ENCODE assay signal across 8 cellular contexts in the genomic region with DNA sequence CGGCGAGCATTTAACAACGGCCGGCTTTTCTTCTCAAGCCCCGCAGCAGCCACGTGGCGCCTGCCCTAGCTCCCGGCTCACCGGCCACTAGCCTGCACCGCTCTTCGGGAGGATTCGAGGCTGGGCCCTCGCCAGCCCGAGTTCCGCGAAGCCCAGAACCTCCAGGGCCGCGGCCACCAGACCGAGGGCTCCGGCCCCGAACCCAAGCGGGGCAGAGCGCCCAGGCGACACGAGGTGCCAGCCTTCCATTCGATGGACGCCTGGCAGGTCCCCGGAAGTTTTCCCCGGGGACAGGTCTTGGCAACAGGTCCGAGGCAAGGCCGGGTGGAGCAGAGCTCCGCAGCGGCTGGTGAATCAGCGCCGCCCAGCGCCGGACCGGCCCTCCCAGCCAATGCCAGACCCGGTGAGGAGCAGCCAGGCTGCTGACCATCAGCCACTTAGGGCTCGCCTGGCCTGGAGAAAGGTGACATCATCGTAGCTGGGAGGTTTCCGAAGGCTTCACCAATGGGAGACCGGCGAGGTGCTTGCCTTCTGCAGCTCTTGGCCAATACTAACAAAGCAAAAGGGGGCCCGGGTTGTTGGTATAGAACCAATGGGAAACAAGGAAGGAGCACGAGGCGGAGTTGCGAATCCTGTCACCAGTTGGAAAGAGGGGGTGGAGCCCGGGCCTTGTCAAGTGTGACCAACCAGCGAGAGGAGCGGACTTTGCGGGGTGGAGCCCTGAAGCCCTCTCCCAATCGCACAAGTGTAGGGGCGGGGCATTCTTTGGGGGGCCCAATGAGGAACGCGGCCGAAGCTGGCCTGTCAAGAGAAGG. TPM values are rescaled to one million over a fixed set of nuclear protein-coding genes. Genes with fewer than 3 reads are reported as not detected.
DNase-seq lines count a peak whose midpoint lies in the region; ATAC-seq and TF ChIP-seq lines count a peak whose summit lies in the region.

No MANE protein-coding gene starts in this region.

- H3K4me1 ChIP-seq in Panc1 (ENCODE audit: control insufficient read depth, insufficient read depth, low read length) (peaks cover 20% of the 10 kb centered on the region), esophagus squamous epithelium (peaks cover 6 to 50% (median 13%) of the 10 kb centered on the region in 3 donors)

- H3K36me3 ChIP-seq in Panc1 (ENCODE audit: control insufficient read depth, insufficient read depth, low read length) (peaks cover 7% of the 10 kb centered on the region), esophagus squamous epithelium (peaks cover 0 to 35% (median 5%) of the 10 kb centered on the region in 3 donors)

- ATAC-seq in GM21723 (IDR thresholded peaks at IDR 0.05; ENCODE audit: unreplicated experiment) (peak; percentile 88), Panc1 (peak; percentile 93)

- no peaks in the 10 kb centered on the region for H3K27me3 ChIP-seq in Panc1 (ENCODE audit: control insufficient read depth, insufficient read depth, low read length)
- no peaks in the 10 kb centered on the region for H3K27me3 ChIP-seq in esophagus squamous epithelium

- POLR2A ChIA-PET in Panc1 (lab: Charles Lee) = interaction anchor here (0.5 to 1.6 kb wide), 27 partner anchors 11 to 539 kb away, joined by 3 to 15 read pairs (median 4); a partner anchor contains a TSS

- CTCF ChIA-PET in Panc1 (lab: Charles Lee) = interaction anchor here (1.0 to 1.8 kb wide), 4 partner anchors 157 to 229 kb away, joined by 6 to 20 read pairs (median 8); no protein-coding TSS in a partner anchor

- H3K27ac ChIP-seq in Panc1 (ENCODE audit: low read length) = peak overlapping the region; percentile 89
- H3K27ac ChIP-seq in esophagus squamous epithelium = peak overlapping the region; percentile 97 to 99 (median 99)

- TF ChIP-seq CTCF in Panc1 (IDR thresholded peaks at IDR 0.05) (peak; percentile 47; the same call in 1 of the 2 replicates), esophagus squamous epithelium (IDR thresholded peaks at IDR 0.05) (peak in 1 of 6 experiments; percentile 6)

- H3K4me3 ChIP-seq in Panc1 (ENCODE audit: low read depth in 2 of 2, low read length in 2 of 2) (peak overlapping the region; percentile 73 to 80), esophagus squamous epithelium (peak overlapping the region; percentile 63 to 95 (median 88))

- WGBS in esophagus squamous epithelium, 2 donors = 0% methylated on average over 5 to 14 of the region's 57 CpGs

- DNase-seq in DMS79 treated with DMSO at 0.1 percent for 48 hours (lab: John Stamatoyannopoulos, UW) (peak; percentile 100), KG1 (lab: John Stamatoyannopoulos, UW) (peak; percentile 99), Panc1 (ENCODE audit: low read depth, low spot score) (peak; percentile 100), activated T-helper 1 cell treated with Interleukin-2 at 50 U/mL for 16 hours (ENCODE audit: low read depth) (peak; percentile 100), esophagus squamous epithelium (lab: John Stamatoyannopoulos, UW) (peak; percentile 100), myocyte (ENCODE audit: low read depth) (peak; percentile 100)
- DNase-seq in stimulated activated CD8-positive, alpha-beta memory T cell treated with anti-CD3 and anti-CD28 coated beads, Interleukin-7, amount 100 ng/mL, for 48 hours (ENCODE audit: extremely low read depth in 1 of 2, low read depth in 1 of 2) = peak; percentile 98 to 100

- no TSS peak for BruUV-seq in Panc1 (replicated peaks; lab: Mats Ljungman, UMichigan)

- peak in 3 of 4 donors; percentile 77 to 92 (median 91) for TF ChIP-seq POLR2A in esophagus squamous epithelium (IDR thresholded peaks at IDR 0.05)

- intact Hi-C loops in Panc1 (cut with micrococcal nuclease; ENCODE audit: unreplicated experiment) (loop anchor here (5.0 kb wide), 2 partner anchors 158 to 228 kb away; no protein-coding TSS in a partner anchor), esophagus squamous epithelium (cut with DNase I) (loop anchor here (2.0 to 5.0 kb wide), 2 partner anchors 158 to 228 kb away; no protein-coding TSS in a partner anchor)

- in situ Hi-C loops in Panc1 (cut with HindIII; ENCODE audit: low pct_unique_long_range_greater_than_20kb, low sequenced_read_pairs) = no loop called here

- H3K9me3 ChIP-seq in Panc1 (ENCODE audit: control insufficient read depth, insufficient read depth, low read depth, low read length) (no peaks in the 10 kb centered on the region), esophagus squamous epithelium (no peaks in the 10 kb centered on the region)

RNA-seq across cellular contexts. Expression of a gene that starts 0.5 kb away (rescaled TPM):
- total RNA-seq in Panc1 (2021; ENCODE audit: unreplicated experiment) (6.5 TPM), esophagus squamous epithelium (100 to 1,000 TPM in 1 of 4 donors, 10 to 100 TPM in 3; 38.5 to 121 (median 83.2) TPM), myocyte (3.6 and 3.9 TPM in 2 replicates)
- polyA plus RNA-seq in Panc1 (2012; ENCODE audit: insufficient read length) = 3.0 TPM
- 2.2 TPM for polyA plus RNA-seq in myocyte (2012)

RNA-seq across cellular contexts. Expression of a gene that starts 20.7 kb away (rescaled TPM):
- 39.7 TPM for total RNA-seq in Panc1 (2021; ENCODE audit: unreplicated experiment)
- polyA plus RNA-seq in Panc1 (2012; ENCODE audit: insufficient read length) = 26.5 TPM
- total RNA-seq in esophagus squamous epithelium = 10 to 100 TPM; 30.6 to 46.9 (median 37.5) TPM
- total RNA-seq in myocyte = 113 and 116 TPM in 2 replicates
- polyA plus RNA-seq in myocyte (2012) = 53.5 TPM

RNA-seq across cellular contexts. Expression of a gene that starts 47.0 kb away (rescaled TPM):
- total RNA-seq in Panc1 (2021; ENCODE audit: unreplicated experiment) (0.21 TPM), esophagus squamous epithelium (1 to 10 TPM in 1 of 4 donors, under 1 TPM in 3; 0.18 to 1.5 (median 0.34) TPM), myocyte (0.80 and 0.99 TPM in 2 replicates)
- 0.27 TPM for polyA plus RNA-seq in Panc1 (2012; ENCODE audit: insufficient read length)
- 1.1 TPM for polyA plus RNA-seq in myocyte (2012)

Comparison
In these comparisons a context has a peak if more than half of its experiments do, and no peak if none do; other contexts are left out.
1. Peak in every context shown above with its lines: DNase-seq, ATAC-seq, H3K4me3 ChIP-seq and H3K27ac ChIP-seq.